In the genomic region with DNA sequence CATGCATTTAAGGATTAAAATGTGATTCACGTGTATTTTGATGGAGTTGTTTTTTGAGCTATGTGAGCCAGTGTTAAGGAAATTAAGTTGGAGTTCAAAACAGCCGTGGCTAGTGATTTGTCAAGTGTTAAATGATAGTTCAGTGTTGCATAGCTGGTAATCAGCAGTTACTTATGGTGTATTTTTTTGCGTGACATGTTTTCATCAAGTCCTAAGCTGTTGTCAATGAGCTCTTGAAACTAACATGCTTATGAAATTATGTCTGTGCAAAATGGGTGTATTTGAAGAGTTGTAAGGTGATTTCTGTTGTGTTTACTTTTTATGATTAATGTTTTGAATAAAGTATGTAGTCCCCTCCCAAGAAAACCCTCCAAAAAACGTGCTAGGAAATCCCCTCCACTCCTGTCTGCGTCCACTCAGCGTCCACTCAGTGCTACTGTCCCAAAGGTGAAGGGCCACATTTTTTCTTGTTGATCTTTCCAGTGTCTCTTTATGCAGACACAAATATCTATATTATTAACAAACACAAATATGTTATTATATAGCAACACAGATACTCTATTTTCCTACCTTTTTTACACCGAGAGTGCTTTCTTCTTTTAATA, we compare ENCODE assay signal across 9 cellular contexts. TPM values are rescaled to one million over a fixed set of nuclear protein-coding genes. Genes with fewer than 3 reads are reported as not detected.
A peak's percentile ranks its signal among the peaks of the same experiment; 100 is the strongest.
DNase-seq lines count a peak whose midpoint lies in the region; ATAC-seq, FAIRE-seq and TF ChIP-seq lines count a peak whose summit lies in the region.
"Had no signal": no experiment of that assay in that cellular context is flagged by ENCODE, and none has a peak within 500 bp of the region (broad histone marks: within the 10 kb centered on the region; RNA-seq: fewer than 3 reads in every experiment).

No MANE protein-coding gene starts in this region.

- peak overlapping the region; percentile 35 for H3K4me3 Mint-ChIP-seq in stimulated activated naive CD8-positive, alpha-beta T cell treated with anti-CD3 and anti-CD28 coated beads, Interleukin-15, Interleukin-2, amounts not matched to agents 100 ng/mL and 50 ng/mL, for 24 hours
- H3K4me3 Mint-ChIP-seq in stimulated activated naive CD8-positive, alpha-beta T cell treated with anti-CD3 and anti-CD28 coated beads, Interleukin-15, amount 100 ng/mL, for 72 hours, result peak overlapping the region in 1 of 2 donors; percentile 56

- WGBS in adrenal gland, 4 donors, result 31 to 35% (median 33%) methylated on average over 7 of the region's 7 CpGs
- WGBS in HepG2 (ENCODE audit: low lambda C conversion rate), result 52% methylated on average over 7 of the region's 7 CpGs

- H2AFZ ChIP-seq in HepG2 (ENCODE audit: low read length), result no peak overlapping the region

- no peak overlapping the region for H3K9ac ChIP-seq in HepG2 (ENCODE audit: insufficient read depth, low read depth, low read length)

- no peak for TF ChIP-seq RAD21 in HepG2 (CRISPR knock-in tag; IDR thresholded peaks at IDR 0.05)

- no peaks in the 10 kb centered on the region for H3K27me3 Mint-ChIP-seq in stimulated activated naive CD8-positive, alpha-beta T cell treated with anti-CD3 and anti-CD28 coated beads, Interleukin-15, Interleukin-2, amounts not matched to agents 100 ng/mL and 50 ng/mL, for 24 hours
- no peaks in the 10 kb centered on the region for H3K27me3 Mint-ChIP-seq in stimulated activated naive CD8-positive, alpha-beta T cell treated with anti-CD3 and anti-CD28 coated beads, Interleukin-15, amount 100 ng/mL, for 72 hours

- H3K4me3 ChIP-seq in adrenal gland (peak overlapping the region in 1 of 4 donors; percentile 36), HepG2 (replicated peaks in 1 of 3; ENCODE audit: insufficient read depth in 1 of 3, low read depth in 2 of 3, low read length in 3 of 3) (no peak overlapping the region; a peak in 1 of 6 replicates)

- DNase-seq in stimulated activated naive CD8-positive, alpha-beta T cell treated with anti-CD3 and anti-CD28 coated beads, Interleukin-15, amount 100 ng/mL, for 72 hours, result no peak
- DNase-seq in adrenal gland (no peak), HepG2 (ENCODE audit: low spot score) (no peak), GM19240 (ENCODE audit: insufficient read length, low spot score) (no peak), NCI-H2171 treated with DMSO at 0.1 percent for 48 hours (lab: John Stamatoyannopoulos, UW) (no peak)
- no peak for DNase-seq in activated naive CD4-positive, alpha-beta T cell treated with Interleukin-2 at 50 U/mL for 16 hours

- TF ChIP-seq EP300 in HepG2 (IDR thresholded peaks at IDR 0.05; ENCODE audit: low read depth in 2 of 2, low read length in 2 of 2) (no peak), HepG2 (CRISPR knock-in tag; IDR thresholded peaks at IDR 0.05; ENCODE audit: borderline replicate concordance) (no peak)

- H3K27ac Mint-ChIP-seq in stimulated activated naive CD8-positive, alpha-beta T cell treated with anti-CD3 and anti-CD28 coated beads, Interleukin-15, Interleukin-2, amounts not matched to agents 100 ng/mL and 50 ng/mL, for 24 hours, result peak overlapping the region; percentile 49
- no peak overlapping the region for H3K27ac Mint-ChIP-seq in stimulated activated naive CD8-positive, alpha-beta T cell treated with anti-CD3 and anti-CD28 coated beads, Interleukin-15, amount 100 ng/mL, for 72 hours

- no peaks in the 10 kb centered on the region for H3K36me3 ChIP-seq in adrenal gland (replicated peaks in 1 of 2)
- H3K36me3 ChIP-seq in HepG2 (replicated peaks in 1 of 2; ENCODE audit: control insufficient read depth in 1 of 2, insufficient read depth in 2 of 2, low read length in 2 of 2), result peaks cover 2 to 9% of the 10 kb centered on the region in 2 experiments; a peak in 4 of 5 replicates

- CTCF ChIA-PET in HepG2 (lab: Yijun Ruan, JAX; ENCODE audit: low intra/inter-chr PET ratio, low total read pairs), result interaction anchor here (1.2 kb wide), 2 partner anchors 58 kb away, joined by 3 read pairs; no protein-coding TSS in a partner anchor

- H3K27ac ChIP-seq in adrenal gland, result peak overlapping the region in 4 of 5 donors; percentile 32 to 75 (median 62)
- peak overlapping the region; percentile 47 for H3K27ac ChIP-seq in HepG2 (ENCODE audit: extremely low read length, insufficient read depth, low read length)

- H3K4me1 ChIP-seq in adrenal gland (replicated peaks in 1 of 2) (peaks cover 10 to 36% of the 10 kb centered on the region in 2 donors), HepG2 (ENCODE audit: insufficient read depth, low read length) (peaks cover 88% of the 10 kb centered on the region)

- FAIRE-seq in HepG2 (lab: Jason Lieb, UNC), result no peak

- peaks cover 21% of the 10 kb centered on the region for H3K36me3 Mint-ChIP-seq in stimulated activated naive CD8-positive, alpha-beta T cell treated with anti-CD3 and anti-CD28 coated beads, Interleukin-15, Interleukin-2, amounts not matched to agents 100 ng/mL and 50 ng/mL, for 24 hours (ENCODE audit: low read depth)

- no peak for ATAC-seq in stimulated activated naive CD8-positive, alpha-beta T cell treated with anti-CD3 and anti-CD28 coated beads, Interleukin-15, amount 100 ng/mL, for 72 hours
- ATAC-seq in HepG2, result no peak
- no peak for ATAC-seq in GM18907 (IDR thresholded peaks at IDR 0.05; ENCODE audit: unreplicated experiment)

- peaks cover 97% of the 10 kb centered on the region for H3K79me2 ChIP-seq in HepG2 (ENCODE audit: insufficient read depth, low read length)

- H3K4me2 ChIP-seq in HepG2 (ENCODE audit: low read depth, low read length), result peak overlapping the region; percentile 53

- in situ Hi-C loops in HepG2 (cut with HindIII; ENCODE audit: extremely low pct_ligation_motif_present, low pct_unique_long_range_greater_than_20kb), result loop anchor here (5.0 to 10.0 kb wide), 3 partner anchors 58 to 215 kb away; no protein-coding TSS in a partner anchor

- H3K4me1 Mint-ChIP-seq in stimulated activated naive CD8-positive, alpha-beta T cell treated with anti-CD3 and anti-CD28 coated beads, Interleukin-15, Interleukin-2, amounts not matched to agents 100 ng/mL and 50 ng/mL, for 24 hours (ENCODE audit: low read depth), result peaks cover 80% of the 10 kb centered on the region
- H3K4me1 Mint-ChIP-seq in stimulated activated naive CD8-positive, alpha-beta T cell treated with anti-CD3 and anti-CD28 coated beads, Interleukin-15, amount 100 ng/mL, for 72 hours, result peaks cover 74% of the 10 kb centered on the region

- TF ChIP-seq POLR2A in adrenal gland (IDR thresholded peaks at IDR 0.05), result no peak
- no peak for TF ChIP-seq POLR2A in HepG2 (IDR thresholded peaks at IDR 0.05; ENCODE audit: insufficient read depth in 1 of 2, low read depth in 2 of 2, low read length in 2 of 2)

- peaks cover 75% of the 10 kb centered on the region for H4K20me1 ChIP-seq in HepG2 (ENCODE audit: insufficient read depth, low read length)

- H3K9me3 ChIP-seq in adrenal gland (replicated peaks in 1 of 3) (no peaks in the 10 kb centered on the region), HepG2 (ENCODE audit: low read length) (no peaks in the 10 kb centered on the region)

- POLR2A ChIA-PET in HepG2 (lab: Yijun Ruan, JAX), result interaction anchor here (2.2 kb wide), 1 partner anchor 8 kb away, joined by 5 read pairs; no protein-coding TSS in a partner anchor

- no TSS peak for BruUV-seq in HepG2 (replicated peaks; lab: Mats Ljungman, UMichigan)

- no peaks in the 10 kb centered on the region for H3K27me3 ChIP-seq in adrenal gland
- no peaks in the 10 kb centered on the region for H3K27me3 ChIP-seq in HepG2 (ENCODE audit: control insufficient read depth in 1 of 2, insufficient read depth in 2 of 2, low read length in 2 of 2)

- TF ChIP-seq CTCF in adrenal gland (IDR thresholded peaks at IDR 0.05) (no peak), HepG2 (CRISPR knock-in tag; IDR thresholded peaks at IDR 0.05) (no peak)

- intact Hi-C loops in adrenal gland (cut with DNase I), result loop anchor here (5.0 to 10.0 kb wide), 3 partner anchors 58 to 218 kb away; no protein-coding TSS in a partner anchor
- intact Hi-C loops in HepG2 (cut with micrococcal nuclease; ENCODE audit: unreplicated experiment), result loop anchor here (1.0 to 5.0 kb wide), 2 partner anchors 87 to 218 kb away; no protein-coding TSS in a partner anchor

- no peaks in the 10 kb centered on the region for H3K9me3 Mint-ChIP-seq in stimulated activated naive CD8-positive, alpha-beta T cell treated with anti-CD3 and anti-CD28 coated beads, Interleukin-15, Interleukin-2, amounts not matched to agents 100 ng/mL and 50 ng/mL, for 24 hours
- no peaks in the 10 kb centered on the region for H3K9me3 Mint-ChIP-seq in stimulated activated naive CD8-positive, alpha-beta T cell treated with anti-CD3 and anti-CD28 coated beads, Interleukin-15, amount 100 ng/mL, for 72 hours
- H3K9me3 Mint-ChIP-seq: T-helper 1 cell treated with Interleukin-12 subunit alpha and Interleukin-12 subunit beta and Interleukin-4 antibody, amounts not matched to agents 30 μg/mL and 1 μg/mL, for 36 hours had no signal

TF ChIP-seq in HepG2, 621 proteins besides CTCF, POLR2A, EP300 and RAD21 (continues in another document):
- TF ChIP-seq ZBTB8A (CRISPR knock-in tag; IDR thresholded peaks at IDR 0.05; ENCODE audit: borderline replicate concordance, low read depth) (no peak), ATF7-NPFF (CRISPR knock-in tag; IDR thresholded peaks at IDR 0.05; ENCODE audit: low read depth) (0 out of 2 replicates have a peak, but pooled peaks have one; percentile 27)

RNA-seq across cellular contexts. Expression of gene USP10, which starts 30.0 kb away (rescaled TPM):
- total RNA-seq in adrenal gland (100 to 1,000 TPM in 1 of 8 donors, 10 to 100 TPM in 7; 38.5 to 110 (median 65.0) TPM), HepG2 (2016; rRNA removed; fragmentation: Illumina TruSeq; extraction: Trizol) (79.1 and 97.6 TPM in 2 replicates)
- polyA plus RNA-seq in adrenal gland (100 to 1,000 TPM in 1 of 3 donors, 10 to 100 TPM in 2; 16.2 to 154 (median 18.2) TPM), HepG2 (2011; rRNA removed) (114 and 122 TPM in 2 replicates)
- 57.5 and 62.5 TPM in 2 replicates for total RNA-seq in HepG2 (2016; cell fraction: cytosol; rRNA removed; fragmentation: Illumina TruSeq; extraction: Trizol; ENCODE audit: low read depth)
- 76.4 and 87.1 TPM in 2 replicates for total RNA-seq in HepG2 (2016; cell fraction: insoluble cytoplasmic fraction; rRNA removed; fragmentation: Illumina TruSeq; extraction: Trizol)
- total RNA-seq in HepG2 (2016; cell fraction: membrane; rRNA removed; fragmentation: Illumina TruSeq; extraction: Trizol), result 73.6 and 81.2 TPM in 2 replicates
- 78.0 and 88.2 TPM in 2 replicates for total RNA-seq in HepG2 (2016; cell fraction: nucleus; rRNA removed; fragmentation: Illumina TruSeq; extraction: Trizol)
- 68.7 and 92.2 TPM in 2 replicates for polyA plus RNA-seq in HepG2 (2011; cell fraction: cytosol; rRNA removed)
- 127 and 143 TPM in 2 replicates for polyA plus RNA-seq in HepG2 (2011; cell fraction: nucleus; rRNA removed)
- polyA plus RNA-seq in HepG2 (2012), result 65.1 and 93.3 TPM in 2 replicates
- polyA plus RNA-seq in HepG2 (2016; cell fraction: cytosol; fragmentation: Illumina TruSeq; extraction: Trizol; ENCODE audit: low read depth), result 17.7 and 17.8 TPM in 2 replicates
- 102 and 128 TPM in 2 replicates for polyA plus RNA-seq in HepG2 (2016; cell fraction: insoluble cytoplasmic fraction; fragmentation: Illumina TruSeq; extraction: Trizol; ENCODE audit: low read depth)
- 41.4 and 44.1 TPM in 2 replicates for polyA plus RNA-seq in HepG2 (2016; cell fraction: membrane; fragmentation: Illumina TruSeq; extraction: Trizol; ENCODE audit: low read depth)
- 118 and 120 TPM in 2 replicates for polyA plus RNA-seq in HepG2 (2016; cell fraction: nucleus; fragmentation: Illumina TruSeq; extraction: Trizol; ENCODE audit: insufficient read depth, low read depth)
- polyA minus RNA-seq in HepG2 (2011; rRNA and poly(A)+ RNA removed; ENCODE audit: low replicate concordance), result 349 and 427 TPM in 2 replicates
- polyA minus RNA-seq in HepG2 (2011; cell fraction: cytosol; rRNA and poly(A)+ RNA removed), result 64.3 and 66.8 TPM in 2 replicates
- 118 TPM in 2 replicates for polyA minus RNA-seq in HepG2 (2011; cell fraction: nucleus; rRNA and poly(A)+ RNA removed)
